16 cellular contexts compared by ENCODE assay signal in genomic region chr4:148787831-148788477, GRCh38.
DNase-seq lines count a peak whose midpoint lies in the region; ATAC-seq, FAIRE-seq and TF ChIP-seq lines count a peak whose summit lies in the region.
"Had no signal": no experiment of that assay in that cellular context is flagged by ENCODE, and none has a peak within 500 bp of the region (broad histone marks: within the 10 kb centered on the region; RNA-seq: fewer than 3 reads in every experiment).

No MANE protein-coding gene starts in this region.

- no peak overlapping the region for H3K4me3 ChIP-seq in right atrium auricular region
- H3K4me3 ChIP-seq: lung had no signal

- intact Hi-C loops in Right ventricle myocardium inferior (cut with DNase I), result loop anchor here (10.0 kb wide), 1 partner anchor 343 kb away; the partner anchor contains the start of gene NR3C2
- intact Hi-C loops in left colon (cut with DNase I, micrococcal nuclease), result no loop called here

- H3K4me1 ChIP-seq in right atrium auricular region, result no peaks in the 10 kb centered on the region

- DNase-seq in Right ventricle myocardium inferior (ENCODE audit: missing footprints) (no peak), right atrium auricular region (ENCODE audit: low spot score) (no peak), left colon (peak in 1 of 2 donors; percentile 34), urothelium cell line (ENCODE audit: low spot score) (peak; percentile 30), NCI-H345 treated with DMSO at 0.1 percent for 48 hours (lab: John Stamatoyannopoulos, UW; ENCODE audit: unreplicated experiment) (no peak), NCI-H1417 treated with DMSO at 0.1 percent for 48 hours (lab: John Stamatoyannopoulos, UW) (no peak)
- DNase-seq: amniotic stem cell; effector memory CD4-positive, alpha-beta T cell; MM.1S; occipital lobe; stimulated activated CD8-positive, alpha-beta memory T cell treated with anti-CD3 and anti-CD28 coated beads, Interleukin-4, amount 100 ng/mL, for 48 hours; SW 1271 had no signal

- H3K27me3 ChIP-seq in right atrium auricular region, result no peaks in the 10 kb centered on the region

- peak; percentile 5 for FAIRE-seq in colon (lab: Jason Lieb, UNC)
- peak; percentile 17 for FAIRE-seq in urothelium cell line (lab: Jason Lieb, UNC)

- ATAC-seq in Right ventricle myocardium inferior (peak; percentile 92), left colon (peak; percentile 85), HG02885 (IDR thresholded peaks at IDR 0.05; ENCODE audit: poor library complexity, unreplicated experiment) (no peak)
- ATAC-seq: activated CD4-positive, CD25-positive, alpha-beta regulatory T cell treated with anti-CD3 and anti-CD28 coated beads, Interleukin-2, amount 50 U/mL, for 24 hours had no signal

- no peaks in the 10 kb centered on the region for H3K36me3 ChIP-seq in right atrium auricular region

- no peaks in the 10 kb centered on the region for H3K9me3 ChIP-seq in right atrium auricular region

- H3K27ac ChIP-seq in right atrium auricular region, result peak overlapping the region in 1 of 2 donors; percentile 2

- TF ChIP-seq CTCF in right atrium auricular region (IDR thresholded peaks at IDR 0.05), result no peak
